8 cellular contexts compared by ENCODE assay signal in the genomic region with DNA sequence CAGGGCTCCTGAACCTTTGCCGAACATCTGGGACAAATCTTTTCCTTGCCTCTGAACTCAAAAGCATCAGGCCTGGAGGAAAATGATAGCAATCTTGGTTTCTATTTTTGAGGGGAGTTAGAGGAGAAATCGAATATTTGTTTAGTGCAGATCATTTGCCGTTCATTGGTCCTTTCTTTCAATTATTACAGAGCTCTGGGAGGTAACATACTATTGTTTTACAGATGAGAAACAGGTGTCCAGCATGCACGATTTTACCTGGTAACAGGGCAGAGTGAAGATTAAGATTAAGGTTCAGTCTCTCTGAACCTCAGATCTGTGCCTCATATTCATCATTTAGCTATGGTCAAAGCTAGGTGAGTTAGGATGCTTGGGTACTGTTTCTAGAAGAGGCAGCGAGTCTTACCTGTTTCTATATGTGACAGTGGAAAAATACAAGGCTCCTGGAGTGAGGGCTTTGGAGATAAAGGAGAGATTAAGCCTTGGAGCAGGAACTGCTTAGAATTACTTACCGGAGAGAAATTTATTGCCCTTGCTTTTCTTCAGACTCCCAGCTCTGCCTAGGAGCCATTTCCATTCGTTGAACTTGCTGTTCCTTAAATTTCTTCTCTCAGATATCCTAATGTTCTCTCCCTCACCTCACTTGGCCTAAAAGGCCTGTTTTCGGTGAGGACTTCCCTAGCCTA. TPM values are rescaled to one million over a fixed set of nuclear protein-coding genes. Genes with fewer than 3 reads are reported as not detected.
DNase-seq lines count a peak whose midpoint lies in the region; ATAC-seq and TF ChIP-seq lines count a peak whose summit lies in the region.

No MANE protein-coding gene starts in this region.

- peaks cover 36% of the 10 kb centered on the region for H4K20me1 ChIP-seq in DND-41 (ENCODE audit: insufficient read depth, low read length)
- H4K20me1 ChIP-seq in PC-3 (ENCODE audit: low read length), result peaks cover 19% of the 10 kb centered on the region; the same call in 1 of the 2 replicates

- TF ChIP-seq CTCF in DND-41 (IDR thresholded peaks at IDR 0.05; ENCODE audit: borderline replicate concordance, extremely low read depth, low read length, poor library complexity, severe bottlenecking), result no peak
- TF ChIP-seq CTCF in PC-3 (conservative IDR thresholded peaks at IDR 0.05; ENCODE audit: low read depth, low read length), result no peak
- no peak for TF ChIP-seq CTCF in fibroblast of the aortic adventitia (IDR thresholded peaks at IDR 0.05; ENCODE audit: insufficient read depth, low read length)

- BruUV-seq in PC-3 (replicated peaks; lab: Mats Ljungman, UMichigan), result no TSS peak

- H3K4me3 ChIP-seq in DND-41 (ENCODE audit: low read depth in 1 of 2, low read length in 2 of 2), result peak overlapping the region; percentile 79 to 87; a peak in 3 of 4 replicates
- H3K4me3 ChIP-seq in PC-3 (ENCODE audit: low read length), result peak overlapping the region; percentile 74
- peak overlapping the region; percentile 94 for H3K4me3 ChIP-seq in fibroblast of the aortic adventitia (ENCODE audit: low read depth, low read length)
- H3K4me3 ChIP-seq in rectal smooth muscle tissue (ENCODE audit: low read length), result peak overlapping the region; percentile 90

- intact Hi-C loops in PC-3 (cut with micrococcal nuclease), result no loop called here

- POLR2A ChIA-PET in PC-3 (lab: Charles Lee; ENCODE audit: unreplicated experiment), result interaction anchor here (1.0 kb wide), 1 partner anchor 28 kb away, joined by 18 read pairs; a partner anchor contains a TSS

- H3K4me2 ChIP-seq in DND-41 (ENCODE audit: insufficient read depth, low read length) (peak overlapping the region; percentile 69), PC-3 (ENCODE audit: low read length) (peak overlapping the region; percentile 91)

- H3K27ac ChIP-seq in DND-41 (ENCODE audit: low read length) (peak overlapping the region; percentile 84), PC-3 (ENCODE audit: low read length) (no peak overlapping the region), rectal smooth muscle tissue (ENCODE audit: low read depth, low read length) (no peak overlapping the region)

- no peaks in the 10 kb centered on the region for H3K9me3 ChIP-seq in DND-41 (ENCODE audit: insufficient read depth, low read length, severe bottlenecking)
- no peaks in the 10 kb centered on the region for H3K9me3 ChIP-seq in PC-3 (ENCODE audit: low read length)

- H3K4me1 ChIP-seq in DND-41 (ENCODE audit: insufficient read depth, low read length) (peaks cover 57% of the 10 kb centered on the region), PC-3 (ENCODE audit: insufficient read depth, low read length) (peaks cover 31% of the 10 kb centered on the region), rectal smooth muscle tissue (ENCODE audit: control insufficient read depth, insufficient read depth, low read length) (peaks cover 35% of the 10 kb centered on the region)

- CTCF ChIA-PET in PC-3 (lab: Charles Lee), result interaction anchor here (0.6 to 2.0 kb wide), 2 partner anchors 16 to 43 kb away, joined by 3 to 10 read pairs; no protein-coding TSS in a partner anchor

- H3K9ac ChIP-seq in DND-41 (ENCODE audit: low read depth, low read length) (peak overlapping the region; percentile 90), PC-3 (ENCODE audit: low read length) (peak overlapping the region; percentile 98), rectal smooth muscle tissue (ENCODE audit: low read length) (peak overlapping the region; percentile 82)

- no peak overlapping the region for H2AFZ ChIP-seq in DND-41 (ENCODE audit: low read depth, low read length)
- no peak overlapping the region for H2AFZ ChIP-seq in PC-3 (ENCODE audit: low read length)

- H3K36me3 ChIP-seq in DND-41 (ENCODE audit: insufficient read depth, low read length) (peaks cover 39% of the 10 kb centered on the region), PC-3 (ENCODE audit: low read depth, low read length) (peaks cover 17% of the 10 kb centered on the region), rectal smooth muscle tissue (ENCODE audit: control insufficient read depth, insufficient read depth, low read length) (peaks cover 8% of the 10 kb centered on the region)

- no peaks in the 10 kb centered on the region for H3F3A ChIP-seq in PC-3 (ENCODE audit: low read length, unreplicated experiment)

- H3K27me3 ChIP-seq in DND-41 (ENCODE audit: insufficient read depth, low read length, poor library complexity), result no peaks in the 10 kb centered on the region
- H3K27me3 ChIP-seq in PC-3 (ENCODE audit: low read length), result no peaks in the 10 kb centered on the region
- no peaks in the 10 kb centered on the region for H3K27me3 ChIP-seq in rectal smooth muscle tissue (ENCODE audit: control insufficient read depth, insufficient read depth, low read length)

- no peaks in the 10 kb centered on the region for H3K9me2 ChIP-seq in PC-3 (replicated peaks; ENCODE audit: low read length)

- H3K79me2 ChIP-seq in DND-41 (ENCODE audit: insufficient read depth, low read length), result peaks cover 78% of the 10 kb centered on the region
- peaks cover 72% of the 10 kb centered on the region for H3K79me2 ChIP-seq in PC-3 (ENCODE audit: low read length)

- ATAC-seq in DND-41 (ENCODE audit: insufficient read depth, low read depth) (no peak), PC-3 (no peak), GM21717 (IDR thresholded peaks at IDR 0.05; ENCODE audit: unreplicated experiment) (no peak)

- no peak for DNase-seq in DND-41
- DNase-seq in PC-3, result no peak
- DNase-seq in fibroblast of the aortic adventitia (ENCODE audit: low read depth), result no peak
- no peak for DNase-seq in NCI-H1436 (lab: John Stamatoyannopoulos, UW)
- no peak for DNase-seq in nucleus accumbens (lab: John Stamatoyannopoulos, UW)
- DNase-seq in activated naive CD4-positive, alpha-beta T cell treated with anti-CD3 and anti-CD28 coated beads, Interleukin-2, amount 50 U/mL, for 16 hours, result no peak

RNA-seq across cellular contexts. Expression of a gene that starts 1.4 kb away (rescaled TPM):
- total RNA-seq in PC-3 (2014; rRNA removed) (103 TPM in 2 replicates), fibroblast of the aortic adventitia (ENCODE audit: low replicate concordance) (28.3 and 33.8 TPM in 2 replicates)

RNA-seq across cellular contexts. Expression of a gene that starts 17.3 kb away (rescaled TPM):
- 586 and 1,030 TPM in 2 replicates for total RNA-seq in PC-3 (2014; rRNA removed)
- 146 and 299 TPM in 2 replicates for total RNA-seq in fibroblast of the aortic adventitia (ENCODE audit: low replicate concordance)

RNA-seq across cellular contexts. Expression of a gene that starts 27.9 kb away (rescaled TPM):
- total RNA-seq in PC-3 (2014; rRNA removed), result 232 and 275 TPM in 2 replicates
- total RNA-seq in fibroblast of the aortic adventitia (ENCODE audit: low replicate concordance), result 19.0 and 42.8 TPM in 2 replicates

RNA-seq across cellular contexts. Expression of a gene that starts 40.2 kb away (rescaled TPM):
- total RNA-seq in PC-3 (2014; rRNA removed) (39.2 and 51.7 TPM in 2 replicates), fibroblast of the aortic adventitia (ENCODE audit: low replicate concordance) (9.9 and 27.4 TPM in 2 replicates)

RNA-seq across cellular contexts. Expression of a gene that starts 40.5 kb away (rescaled TPM):
- total RNA-seq in PC-3 (2014; rRNA removed) (10.4 and 14.6 TPM in 2 replicates), fibroblast of the aortic adventitia (ENCODE audit: low replicate concordance) (4.1 and 10.9 TPM in 2 replicates)
